ENCODE assay signal across 8 cellular contexts in genomic region chr7:2760098-2760889, GRCh38.
DNase-seq lines count a peak whose midpoint lies in the region; ATAC-seq and TF ChIP-seq lines count a peak whose summit lies in the region.

No MANE protein-coding gene starts in this region.

- H3K27ac ChIP-seq in OCI-LY1 (ENCODE audit: low read depth, low read length, poor library complexity, severe bottlenecking) (no peak overlapping the region), lung (ENCODE audit: low read depth in 1 of 2, low read length in 1 of 2) (peak overlapping the region; percentile 46 to 57)

- ATAC-seq in lung (ENCODE audit: insufficient read depth, low FRiP score) (no peak), GM21423 (IDR thresholded peaks at IDR 0.05; ENCODE audit: unreplicated experiment) (no peak), GM18867 (IDR thresholded peaks at IDR 0.05; ENCODE audit: unreplicated experiment) (no peak)

- no peaks in the 10 kb centered on the region for H3K9me3 ChIP-seq in HAP-1
- 0 out of 2 replicates have a peak, but pooled peaks cover 3% of the 10 kb centered on the region for H3K9me3 ChIP-seq in OCI-LY1 (ENCODE audit: low read length)
- no peaks in the 10 kb centered on the region for H3K9me3 ChIP-seq in lung (ENCODE audit: control insufficient read depth in 2 of 2, insufficient read depth in 1 of 2, low read length in 1 of 2)

- H3K4me2 ChIP-seq in OCI-LY1 (ENCODE audit: low read length), result no peak overlapping the region

- 54 to 60% methylated on average over 22 of the region's 22 CpGs for WGBS in lung, 2 donors

- H3K36me3 ChIP-seq in BJ (ENCODE audit: control insufficient read depth, insufficient read depth, low read length) (no peaks in the 10 kb centered on the region; the same call in none of the 2 replicates), HAP-1 (replicated peaks) (no peaks in the 10 kb centered on the region), OCI-LY1 (ENCODE audit: insufficient read depth, low read length) (no peaks in the 10 kb centered on the region; the same call in 1 of the 2 replicates), lung (ENCODE audit: control insufficient read depth in 2 of 2, insufficient read depth in 2 of 2, low read length in 2 of 2) (peaks cover 0 to 2% of the 10 kb centered on the region in 2 donors)

- in situ Hi-C loops in HAP-1 (cut with MboI; ENCODE audit: low sequenced_read_pairs), result no loop called here

- H3K9me2 ChIP-seq in OCI-LY1 (ENCODE audit: low read depth, low read length), result no peaks in the 10 kb centered on the region

- H3K4me3 Mint-ChIP-seq in dendritic cell treated with granulocyte-macrophage colony-stimulating factor and Interleukin-4, amounts not matched to agents 40 ng/mL and 50 ng/mL, for 4 days, result peak overlapping the region; percentile 21
- H3K4me3 Mint-ChIP-seq in type B pancreatic cell, result peak overlapping the region; percentile 53

- H3K9ac ChIP-seq in OCI-LY1 (ENCODE audit: low read length), result no peak overlapping the region

- peaks cover 42% of the 10 kb centered on the region for H3K36me3 Mint-ChIP-seq in dendritic cell treated with granulocyte-macrophage colony-stimulating factor and Interleukin-4, amounts not matched to agents 40 ng/mL and 50 ng/mL, for 4 days (ENCODE audit: low read depth)
- H3K36me3 Mint-ChIP-seq in type B pancreatic cell, result peaks cover 26% of the 10 kb centered on the region

- H3K27me3 ChIP-seq in BJ (ENCODE audit: control insufficient read depth, insufficient read depth, low read length) (no peaks in the 10 kb centered on the region), HAP-1 (ENCODE audit: low read depth) (no peaks in the 10 kb centered on the region), OCI-LY1 (ENCODE audit: insufficient read depth, low read length) (no peaks in the 10 kb centered on the region), lung (ENCODE audit: control insufficient read depth, insufficient read depth) (no peaks in the 10 kb centered on the region)

- H3K27me3 Mint-ChIP-seq in dendritic cell treated with granulocyte-macrophage colony-stimulating factor and Interleukin-4, amounts not matched to agents 40 ng/mL and 50 ng/mL, for 4 days, result no peaks in the 10 kb centered on the region
- H3K27me3 Mint-ChIP-seq in type B pancreatic cell, result no peaks in the 10 kb centered on the region

- intact Hi-C loops in dendritic cell treated with granulocyte-macrophage colony-stimulating factor and Interleukin-4, amounts not matched to agents 40 ng/mL and 50 ng/mL, for 4 days (cut with micrococcal nuclease), result loop anchor here (5.0 kb wide), 1 partner anchor 33 kb away; no protein-coding TSS in a partner anchor

- no peaks in the 10 kb centered on the region for H4K20me1 ChIP-seq in OCI-LY1 (ENCODE audit: insufficient read depth, low read length)

- peaks cover 3% of the 10 kb centered on the region for H3K9me3 Mint-ChIP-seq in dendritic cell treated with granulocyte-macrophage colony-stimulating factor and Interleukin-4, amounts not matched to agents 40 ng/mL and 50 ng/mL, for 4 days
- no peaks in the 10 kb centered on the region for H3K9me3 Mint-ChIP-seq in type B pancreatic cell

- no peak overlapping the region for H2AFZ ChIP-seq in OCI-LY1 (ENCODE audit: low read length)

- TF ChIP-seq CTCF in BJ (IDR thresholded peaks at IDR 0.05; ENCODE audit: insufficient read depth, low read depth, low read length) (peak; percentile 48; the same call in 1 of the 2 replicates), OCI-LY1 (IDR thresholded peaks at IDR 0.05; ENCODE audit: low read length) (0 out of 2 replicates have a peak, but pooled peaks have one; percentile 5), lung (IDR thresholded peaks at IDR 0.05; ENCODE audit: control extremely low read depth, extremely low read depth) (no peak), type B pancreatic cell (conservative IDR thresholded peaks at IDR 0.05) (peak; percentile 69)

- DNase-seq in BJ (ENCODE audit: low read depth), result no peak
- peak; percentile 30 to 53 for DNase-seq in HAP-1 (ENCODE audit: low spot score in 2 of 2)
- no peak for DNase-seq in lung (ENCODE audit: low spot score)
- DNase-seq in type B pancreatic cell (ENCODE audit: extremely low spot score, unreplicated experiment), result no peak

- H3K4me3 ChIP-seq in BJ (ENCODE audit: low read depth, low read length) (no peak overlapping the region), HAP-1 (no peak overlapping the region), OCI-LY1 (ENCODE audit: low read depth, low read length, poor library complexity, severe bottlenecking) (no peak overlapping the region), lung (no peak overlapping the region)

- no peaks in the 10 kb centered on the region for H3F3A ChIP-seq in OCI-LY1 (ENCODE audit: insufficient read depth, low read length)

- H3K79me2 ChIP-seq in OCI-LY1 (ENCODE audit: insufficient read depth, low read length), result no peaks in the 10 kb centered on the region

- peak overlapping the region; percentile 84 for H3K27ac Mint-ChIP-seq in dendritic cell treated with granulocyte-macrophage colony-stimulating factor and Interleukin-4, amounts not matched to agents 40 ng/mL and 50 ng/mL, for 4 days
- peak overlapping the region; percentile 92 for H3K27ac Mint-ChIP-seq in type B pancreatic cell

- POLR2A ChIA-PET in BJ (lab: Charles Lee), result interaction anchor here (0.6 kb wide), 1 partner anchor 1907 kb away, joined by 3 read pairs; no protein-coding TSS in a partner anchor

- H3K4me1 Mint-ChIP-seq in dendritic cell treated with granulocyte-macrophage colony-stimulating factor and Interleukin-4, amounts not matched to agents 40 ng/mL and 50 ng/mL, for 4 days (ENCODE audit: low read depth), result peaks cover 77% of the 10 kb centered on the region
- H3K4me1 Mint-ChIP-seq in type B pancreatic cell (ENCODE audit: unreplicated experiment), result peaks cover 33% of the 10 kb centered on the region

- CTCF ChIA-PET in BJ (lab: Yijun Ruan, JAX), result interaction anchor here (0.7 to 2.0 kb wide), 7 partner anchors 9 to 104 kb away, joined by 3 to 10 read pairs (median 3); no protein-coding TSS in a partner anchor

- H3K4me1 ChIP-seq in HAP-1 (peaks cover 14% of the 10 kb centered on the region), OCI-LY1 (ENCODE audit: insufficient read depth, low read length, severe bottlenecking) (no peaks in the 10 kb centered on the region), lung (ENCODE audit: control insufficient read depth in 2 of 2, insufficient read depth in 2 of 2, low read length in 2 of 2) (peaks cover 3 to 19% of the 10 kb centered on the region in 2 donors)

Comparison
In these comparisons a context has a peak if more than half of its experiments do, and no peak if none do; other contexts are left out.
1. DNase-seq: peak in HAP-1 (2 of 2); none in BJ (single experiment), lung (single experiment) and type B pancreatic cell (single experiment).